8 cellular contexts compared by ENCODE assay signal in genomic region chr9:110189001-110189400, GRCh38. TPM values are rescaled to one million over a fixed set of nuclear protein-coding genes. Genes with fewer than 3 reads are reported as not detected.
DNase-seq lines count a peak whose midpoint lies in the region; ATAC-seq and TF ChIP-seq lines count a peak whose summit lies in the region.

No MANE protein-coding gene starts in this region.

- no peaks in the 10 kb centered on the region for H3K36me3 ChIP-seq in liver (ENCODE audit: control insufficient read depth in 4 of 4, insufficient read depth in 3 of 4, low read depth in 1 of 4, low read length in 3 of 4)

- DNase-seq in Kasumi-1 (lab: John Stamatoyannopoulos, UW): peak; percentile 52 to 57
- peak; percentile 21 for DNase-seq in SKM-1 treated with dmso at 0.1 percent for 144 hours (lab: John Stamatoyannopoulos, UW; ENCODE audit: unreplicated experiment)
- peak; percentile 49 for DNase-seq in superior temporal gyrus (ENCODE audit: extremely low spot score)
- no peak for DNase-seq in OCI-M1 (lab: John Stamatoyannopoulos, UW)
- no peak for DNase-seq in G401 (ENCODE audit: low spot score)

- no peak overlapping the region for H3K27ac ChIP-seq in liver (ENCODE audit: low read depth in 1 of 2, low read length in 2 of 2)

- no peaks in the 10 kb centered on the region for H3K27me3 ChIP-seq in liver (ENCODE audit: control insufficient read depth in 4 of 4, insufficient read depth in 4 of 4, low read length in 3 of 4)

- TF ChIP-seq CTCF in liver (IDR thresholded peaks at IDR 0.05; ENCODE audit: low read depth, low read length, missing input control): no peak

- H3K9ac ChIP-seq in liver (ENCODE audit: low read depth in 1 of 2, low read length in 2 of 2): no peak overlapping the region

- ATAC-seq in GM18520 (IDR thresholded peaks at IDR 0.05; ENCODE audit: unreplicated experiment) (no peak), GM21423 (IDR thresholded peaks at IDR 0.05; ENCODE audit: unreplicated experiment) (no peak)

- no peaks in the 10 kb centered on the region for H3K9me3 ChIP-seq in liver (ENCODE audit: control insufficient read depth in 4 of 4, low read length in 3 of 4)

- peaks cover 5 to 10% (median 9%) of the 10 kb centered on the region in 4 donors for H3K4me1 ChIP-seq in liver (ENCODE audit: control insufficient read depth in 4 of 4, insufficient read depth in 4 of 4, low read length in 3 of 4)

- peak; percentile 41 for TF ChIP-seq RAD21 in liver (IDR thresholded peaks at IDR 0.05)

- 25% methylated on average over 4 of the region's 4 CpGs for WGBS in liver

- in situ Hi-C loops in G401 (cut with HindIII; ENCODE audit: low sequenced_read_pairs): no loop called here

- no peak overlapping the region for H3K4me3 ChIP-seq in liver (ENCODE audit: low read depth in 1 of 3, low read length in 3 of 3)

TF ChIP-seq in liver, 16 proteins besides CTCF, POLR2A, EP300 and RAD21:
- no peak for TF ChIP-seq TAF1 (conservative IDR thresholded peaks at IDR 0.05)
- peak; percentile 24 to 63 for TF ChIP-seq RXRA (IDR thresholded peaks at IDR 0.05)
- peak; percentile 34 to 64 for TF ChIP-seq HNF4A (conservative IDR thresholded peaks at IDR 0.05)
- TF ChIP-seq MAX (IDR thresholded peaks at IDR 0.05): peak; percentile 77
- TF ChIP-seq JUND (IDR thresholded peaks at IDR 0.05): peak in 1 of 2 donors; percentile 42
- TF ChIP-seq HNF4G (IDR thresholded peaks at IDR 0.05): no peak
- peak; percentile 45 for TF ChIP-seq FOXA2 (IDR thresholded peaks at IDR 0.05)
- TF ChIP-seq SP1 (IDR thresholded peaks at IDR 0.05): peak; percentile 49

RNA-seq across cellular contexts. Expression of gene C9orf152, which starts 19.0 kb away (rescaled TPM):
- total RNA-seq in liver: under 1 TPM in 1 of 2 donors, not detected in 1; 0.08 TPM
- polyA plus RNA-seq in liver: under 1 TPM; 0.20 to 0.29 TPM
- not detected in 2 replicates for total RNA-seq in G401 (2014; rRNA removed; shearing (Covaris generic))

Comparison
In these comparisons a context has a peak if more than half of its experiments do, and no peak if none do; other contexts are left out.
1. DNase-seq: peak in Kasumi-1 (2 of 2), SKM-1 treated with dmso at 0.1 percent for 144 hours (single experiment) and superior temporal gyrus (single experiment); none in OCI-M1 (single experiment) and G401 (single experiment).